1 cellular context compared by ENCODE assay signal in genomic region chr15:60396964-60397771, GRCh38.
TF ChIP-seq lines count a peak whose summit lies in the region.

No MANE protein-coding gene starts in this region.

TF ChIP-seq in SK-N-SH, 30 proteins besides CTCF, POLR2A, EP300 and RAD21 (continued from another document):
- peak; percentile 30; the same call in 1 of the 2 replicates for TF ChIP-seq REST (IDR thresholded peaks at IDR 0.05; ENCODE audit: low read depth, low read length)
- no peak for TF ChIP-seq GABPA (IDR thresholded peaks at IDR 0.05; ENCODE audit: low read depth)
- no peak for TF ChIP-seq EZH2phosphoT487 (IDR thresholded peaks at IDR 0.05; ENCODE audit: borderline replicate concordance, low read depth)
- TF ChIP-seq IRF3 (IDR thresholded peaks at IDR 0.05; ENCODE audit: low read depth, low read length): no peak
- TF ChIP-seq SIN3A (IDR thresholded peaks at IDR 0.05; ENCODE audit: borderline replicate concordance, low read depth, low read length): no peak
- TF ChIP-seq JUND (IDR thresholded peaks at IDR 0.05): no peak
- no peak for TF ChIP-seq RFX5 (IDR thresholded peaks at IDR 0.05; ENCODE audit: low read length)
TF ChIP-seq in SK-N-SH: peak in this region for 7.
